Comparison of ENCODE assay signal across 24 cellular contexts in the genomic region with DNA sequence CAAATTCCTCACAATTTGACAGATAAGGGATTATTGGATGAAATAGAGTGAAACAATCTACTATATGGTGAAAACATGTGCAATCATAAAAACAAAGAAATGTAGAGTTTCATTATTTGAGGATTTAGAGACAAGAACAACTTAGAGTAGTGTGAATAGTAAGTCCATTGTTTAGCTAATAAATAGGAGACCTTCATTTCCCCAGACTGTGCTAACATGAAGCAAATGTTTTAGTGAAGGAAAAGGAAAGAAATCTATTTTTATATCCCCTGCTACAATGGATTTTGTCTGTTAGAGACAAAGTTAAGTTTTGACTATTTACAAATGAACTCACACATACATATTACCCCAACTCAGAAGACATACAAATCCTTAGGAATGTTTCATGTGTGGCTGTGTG.
"Had no signal": no experiment of that assay in that cellular context is flagged by ENCODE, and none has a peak within 500 bp of the region (broad histone marks: within the 10 kb centered on the region; RNA-seq: fewer than 3 reads in every experiment).

No MANE protein-coding gene starts in this region.

- H3K27ac Mint-ChIP-seq: activated B cell treated with CpG ODN at 0.5 μM for 24 hours; activated CD4-positive, alpha-beta memory T cell treated with anti-CD3 and anti-CD28 coated beads for 36 hours; activated naive CD4-positive, alpha-beta T cell treated with anti-CD3 and anti-CD28 coated beads for 36 hours; activated naive CD8-positive, alpha-beta T cell treated with anti-CD3 and anti-CD28 coated beads, Interleukin-2, amount 10 ng/mL, durations not matched to agents 7 days and 5 days had no signal

- H3K27me3 ChIP-seq: cardiac muscle cell, gastrocnemius medialis, heart right ventricle, transverse colon had no signal

- H3K27ac ChIP-seq: cardiac muscle cell, heart right ventricle, transverse colon had no signal

- H3K4me1 Mint-ChIP-seq: activated naive CD8-positive, alpha-beta T cell treated with anti-CD3 and anti-CD28 coated beads, Interleukin-2, amount 10 ng/mL, durations not matched to agents 7 days and 5 days had no signal

- H3K4me3 Mint-ChIP-seq: activated B cell treated with CpG ODN at 0.5 μM for 24 hours; activated CD4-positive, alpha-beta memory T cell treated with anti-CD3 and anti-CD28 coated beads for 36 hours; activated naive CD4-positive, alpha-beta T cell treated with anti-CD3 and anti-CD28 coated beads for 36 hours; activated naive CD8-positive, alpha-beta T cell treated with anti-CD3 and anti-CD28 coated beads, Interleukin-2, amount 10 ng/mL, durations not matched to agents 7 days and 5 days; effector memory CD8-positive, alpha-beta T cell; naive B cell; neural crest cell had no signal

- H3K4me3 ChIP-seq: cardiac muscle cell, gastrocnemius medialis, heart right ventricle, transverse colon had no signal

- H3K27me3 Mint-ChIP-seq: activated B cell treated with CpG ODN at 0.5 μM for 24 hours; activated CD4-positive, alpha-beta memory T cell treated with anti-CD3 and anti-CD28 coated beads for 36 hours; activated naive CD8-positive, alpha-beta T cell treated with anti-CD3 and anti-CD28 coated beads, Interleukin-2, amount 10 ng/mL, durations not matched to agents 7 days and 5 days; effector memory CD8-positive, alpha-beta T cell; naive B cell had no signal

- H3K9me3 ChIP-seq: gastrocnemius medialis, heart right ventricle, transverse colon had no signal

- ATAC-seq: effector memory CD8-positive, alpha-beta T cell; esophagus mucosa; left colon; stimulated activated naive CD8-positive, alpha-beta T cell treated with anti-CD3 and anti-CD28 coated beads, Interleukin-15, Interleukin-2, amounts not matched to agents 100 U/mL and 50 U/mL, for 24 hours had no signal

- H3K36me3 ChIP-seq: cardiac muscle cell, gastrocnemius medialis, heart right ventricle, transverse colon had no signal

- DNase-seq: activated B cell treated with CpG ODN at 0.5 μM for 24 hours; activated CD4-positive, alpha-beta memory T cell treated with anti-CD3 and anti-CD28 coated beads for 36 hours; activated CD4-positive, alpha-beta T cell treated with anti-CD3 and anti-CD28 coated beads for 4 hours; activated naive CD4-positive, alpha-beta T cell treated with anti-CD3 and anti-CD28 coated beads for 36 hours; activated naive CD8-positive, alpha-beta T cell treated with anti-CD3 and anti-CD28 coated beads, Interleukin-2, amount 10 ng/mL, durations not matched to agents 7 days and 5 days; activated T-cell treated with anti-CD3 and anti-CD28 coated beads, Interleukin-2, amount 50 U/mL, for 48 hours; amniotic stem cell; dermis blood vessel endothelial cell; effector memory CD8-positive, alpha-beta T cell; gastrocnemius medialis; heart right ventricle; islet precursor cell; left colon; mesendoderm; naive B cell; occipital lobe; posterior cingulate gyrus; stimulated activated CD4-positive, alpha-beta T cell treated with anti-CD3 and anti-CD28 coated beads, Interleukin-4, amount 100 ng/mL, for 24 hours; stimulated activated naive CD8-positive, alpha-beta T cell treated with anti-CD3 and anti-CD28 coated beads, Interleukin-15, Interleukin-2, amounts not matched to agents 100 U/mL and 50 U/mL, for 24 hours; T1000; transverse colon had no signal

- H3K9me3 Mint-ChIP-seq: activated B cell treated with CpG ODN at 0.5 μM for 24 hours; activated CD4-positive, alpha-beta memory T cell treated with anti-CD3 and anti-CD28 coated beads for 36 hours; activated naive CD4-positive, alpha-beta T cell treated with anti-CD3 and anti-CD28 coated beads for 36 hours; activated naive CD8-positive, alpha-beta T cell treated with anti-CD3 and anti-CD28 coated beads, Interleukin-2, amount 10 ng/mL, durations not matched to agents 7 days and 5 days; effector memory CD8-positive, alpha-beta T cell; naive B cell; neural crest cell had no signal
